In genomic region chr14:78950654-78951053, GRCh38 we compare ENCODE assay signal across 1 cellular context.
TF ChIP-seq lines count a peak whose summit lies in the region.

No MANE protein-coding gene starts in this region.

TF ChIP-seq in A549, 52 proteins besides CTCF, POLR2A, EP300 and RAD21 (continued from another document):
- TF ChIP-seq ZFP36 (IDR thresholded peaks at IDR 0.05; ENCODE audit: borderline replicate concordance, partially characterized antibody) (no peak), CEBPB (IDR thresholded peaks at IDR 0.05) (no peak), MAZ (IDR thresholded peaks at IDR 0.05; ENCODE audit: borderline replicate concordance, low read depth, low read length) (no peak), CHD4 (IDR thresholded peaks at IDR 0.05; ENCODE audit: borderline replicate concordance) (no peak), ZC3H11A (IDR thresholded peaks at IDR 0.05) (no peak), TFCP2L1 (CRISPR knock-in tag; IDR thresholded peaks at IDR 0.05) (no peak), MAFK (IDR thresholded peaks at IDR 0.05; ENCODE audit: partially characterized antibody) (no peak), FOXS1 (CRISPR knock-in tag; IDR thresholded peaks at IDR 0.05) (no peak), ZSCAN20 (CRISPR knock-in tag; IDR thresholded peaks at IDR 0.05) (no peak), POLR2AphosphoS2 (conservative IDR thresholded peaks at IDR 0.05; ENCODE audit: low read length) (no peak), BHLHE40 (IDR thresholded peaks at IDR 0.05; ENCODE audit: low read depth, low read length) (no peak), MYC (IDR thresholded peaks at IDR 0.05; ENCODE audit: borderline replicate concordance, low read length) (no peak)
